ENCODE assay signal across 1 cellular context in genomic region chr1:2543543-2544092, GRCh38.
A peak's percentile ranks its signal among the peaks of the same experiment; 100 is the strongest.
TF ChIP-seq lines count a peak whose summit lies in the region.

No MANE protein-coding gene starts in this region.

TF ChIP-seq in HepG2, 621 proteins besides CTCF, POLR2A, EP300 and RAD21 (continued from another document and continues in another):
- TF ChIP-seq, protein P1, sequence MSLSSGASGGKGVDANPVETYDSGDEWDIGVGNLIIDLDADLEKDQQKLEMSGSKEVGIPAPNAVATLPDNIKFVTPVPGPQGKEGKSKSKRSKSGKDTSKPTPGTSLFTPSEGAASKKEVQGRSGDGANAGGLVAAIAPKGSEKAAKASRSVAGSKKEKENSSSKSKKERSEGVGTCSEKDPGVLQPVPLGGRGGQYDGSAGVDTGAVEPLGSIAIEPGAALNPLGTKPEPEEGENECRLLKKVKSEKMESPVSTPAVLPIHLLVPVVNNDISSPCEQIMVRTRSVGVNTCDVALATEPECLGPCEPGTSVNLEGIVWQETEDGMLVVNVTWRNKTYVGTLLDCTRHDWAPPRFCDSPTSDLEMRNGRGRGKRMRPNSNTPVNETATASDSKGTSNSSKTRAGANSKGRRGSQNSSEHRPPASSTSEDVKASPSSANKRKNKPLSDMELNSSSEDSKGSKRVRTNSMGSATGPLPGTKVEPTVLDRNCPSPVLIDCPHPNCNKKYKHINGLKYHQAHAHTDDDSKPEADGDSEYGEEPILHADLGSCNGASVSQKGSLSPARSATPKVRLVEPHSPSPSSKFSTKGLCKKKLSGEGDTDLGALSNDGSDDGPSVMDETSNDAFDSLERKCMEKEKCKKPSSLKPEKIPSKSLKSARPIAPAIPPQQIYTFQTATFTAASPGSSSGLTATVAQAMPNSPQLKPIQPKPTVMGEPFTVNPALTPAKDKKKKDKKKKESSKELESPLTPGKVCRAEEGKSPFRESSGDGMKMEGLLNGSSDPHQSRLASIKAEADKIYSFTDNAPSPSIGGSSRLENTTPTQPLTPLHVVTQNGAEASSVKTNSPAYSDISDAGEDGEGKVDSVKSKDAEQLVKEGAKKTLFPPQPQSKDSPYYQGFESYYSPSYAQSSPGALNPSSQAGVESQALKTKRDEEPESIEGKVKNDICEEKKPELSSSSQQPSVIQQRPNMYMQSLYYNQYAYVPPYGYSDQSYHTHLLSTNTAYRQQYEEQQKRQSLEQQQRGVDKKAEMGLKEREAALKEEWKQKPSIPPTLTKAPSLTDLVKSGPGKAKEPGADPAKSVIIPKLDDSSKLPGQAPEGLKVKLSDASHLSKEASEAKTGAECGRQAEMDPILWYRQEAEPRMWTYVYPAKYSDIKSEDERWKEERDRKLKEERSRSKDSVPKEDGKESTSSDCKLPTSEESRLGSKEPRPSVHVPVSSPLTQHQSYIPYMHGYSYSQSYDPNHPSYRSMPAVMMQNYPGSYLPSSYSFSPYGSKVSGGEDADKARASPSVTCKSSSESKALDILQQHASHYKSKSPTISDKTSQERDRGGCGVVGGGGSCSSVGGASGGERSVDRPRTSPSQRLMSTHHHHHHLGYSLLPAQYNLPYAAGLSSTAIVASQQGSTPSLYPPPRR (CRISPR knock-in tag; IDR thresholded peaks at IDR 0.05; ENCODE audit: borderline replicate concordance): 0 out of 2 replicates have a peak, but pooled peaks have one; percentile 32
- TF ChIP-seq CSRNP1 (CRISPR knock-in tag; IDR thresholded peaks at IDR 0.05): no peak
- peak; percentile 45; the same call in 1 of the 2 replicates for TF ChIP-seq MYC (CRISPR knock-in tag; IDR thresholded peaks at IDR 0.05; ENCODE audit: borderline replicate concordance)
- 0 out of 2 replicates have a peak, but pooled peaks have one; percentile 38 for TF ChIP-seq PHF21A (CRISPR knock-in tag; IDR thresholded peaks at IDR 0.05)
- TF ChIP-seq GZF1 (CRISPR knock-in tag; IDR thresholded peaks at IDR 0.05): no peak
- peak; percentile 47; the same call in 1 of the 2 replicates for TF ChIP-seq HNRNPL (IDR thresholded peaks at IDR 0.05; ENCODE audit: low read depth, low read length)
- no peak for TF ChIP-seq ZBTB38 (CRISPR knock-in tag; IDR thresholded peaks at IDR 0.05)
- TF ChIP-seq HNF4A (CRISPR knock-in tag; IDR thresholded peaks at IDR 0.05): no peak
- no peak for TF ChIP-seq CBX1 (IDR thresholded peaks at IDR 0.05; ENCODE audit: low read depth)
- TF ChIP-seq, protein P2, sequence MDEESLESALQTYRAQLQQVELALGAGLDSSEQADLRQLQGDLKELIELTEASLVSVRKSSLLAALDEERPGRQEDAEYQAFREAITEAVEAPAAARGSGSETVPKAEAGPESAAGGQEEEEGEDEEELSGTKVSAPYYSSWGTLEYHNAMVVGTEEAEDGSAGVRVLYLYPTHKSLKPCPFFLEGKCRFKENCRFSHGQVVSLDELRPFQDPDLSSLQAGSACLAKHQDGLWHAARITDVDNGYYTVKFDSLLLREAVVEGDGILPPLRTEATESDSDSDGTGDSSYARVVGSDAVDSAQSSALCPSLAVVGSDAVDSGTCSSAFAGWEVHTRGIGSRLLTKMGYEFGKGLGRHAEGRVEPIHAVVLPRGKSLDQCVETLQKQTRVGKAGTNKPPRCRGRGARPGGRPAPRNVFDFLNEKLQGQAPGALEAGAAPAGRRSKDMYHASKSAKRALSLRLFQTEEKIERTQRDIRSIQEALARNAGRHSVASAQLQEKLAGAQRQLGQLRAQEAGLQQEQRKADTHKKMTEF (CRISPR knock-in tag; IDR thresholded peaks at IDR 0.05): 0 out of 2 replicates have a peak, but pooled peaks have one; percentile 16
- 0 out of 2 replicates have a peak, but pooled peaks have one; percentile 9 for TF ChIP-seq FOSL2 (CRISPR knock-in tag; IDR thresholded peaks at IDR 0.05)
- no peak for TF ChIP-seq ZSCAN29 (CRISPR knock-in tag; conservative IDR thresholded peaks at IDR 0.05)
- TF ChIP-seq SRSF1 (optimal IDR thresholded peaks at IDR 0.05; ENCODE audit: low read depth, low read length): peak; percentile 52
- no peak for TF ChIP-seq ZNF234 (CRISPR knock-in tag; conservative IDR thresholded peaks at IDR 0.05)
- TF ChIP-seq ATF5 (CRISPR knock-in tag; IDR thresholded peaks at IDR 0.05; ENCODE audit: low read depth): no peak
- TF ChIP-seq GLI4 (CRISPR knock-in tag; IDR thresholded peaks at IDR 0.05; ENCODE audit: borderline replicate concordance): no peak
- TF ChIP-seq, protein P3, sequence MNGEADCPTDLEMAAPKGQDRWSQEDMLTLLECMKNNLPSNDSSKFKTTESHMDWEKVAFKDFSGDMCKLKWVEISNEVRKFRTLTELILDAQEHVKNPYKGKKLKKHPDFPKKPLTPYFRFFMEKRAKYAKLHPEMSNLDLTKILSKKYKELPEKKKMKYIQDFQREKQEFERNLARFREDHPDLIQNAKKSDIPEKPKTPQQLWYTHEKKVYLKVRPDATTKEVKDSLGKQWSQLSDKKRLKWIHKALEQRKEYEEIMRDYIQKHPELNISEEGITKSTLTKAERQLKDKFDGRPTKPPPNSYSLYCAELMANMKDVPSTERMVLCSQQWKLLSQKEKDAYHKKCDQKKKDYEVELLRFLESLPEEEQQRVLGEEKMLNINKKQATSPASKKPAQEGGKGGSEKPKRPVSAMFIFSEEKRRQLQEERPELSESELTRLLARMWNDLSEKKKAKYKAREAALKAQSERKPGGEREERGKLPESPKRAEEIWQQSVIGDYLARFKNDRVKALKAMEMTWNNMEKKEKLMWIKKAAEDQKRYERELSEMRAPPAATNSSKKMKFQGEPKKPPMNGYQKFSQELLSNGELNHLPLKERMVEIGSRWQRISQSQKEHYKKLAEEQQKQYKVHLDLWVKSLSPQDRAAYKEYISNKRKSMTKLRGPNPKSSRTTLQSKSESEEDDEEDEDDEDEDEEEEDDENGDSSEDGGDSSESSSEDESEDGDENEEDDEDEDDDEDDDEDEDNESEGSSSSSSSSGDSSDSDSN (CRISPR knock-in tag; IDR thresholded peaks at IDR 0.05): peak; percentile 17; the same call in 1 of the 2 replicates
- TF ChIP-seq HIC2 (CRISPR knock-in tag; IDR thresholded peaks at IDR 0.05; ENCODE audit: low read depth): peak; percentile 49; the same call in 1 of the 2 replicates
- 0 out of 2 replicates have a peak, but pooled peaks have one; percentile 28 for TF ChIP-seq ZNF747 (CRISPR knock-in tag; IDR thresholded peaks at IDR 0.05; ENCODE audit: borderline replicate concordance)
- 0 out of 2 replicates have a peak, but pooled peaks have one; percentile 37 for TF ChIP-seq ARNTL (CRISPR knock-in tag; IDR thresholded peaks at IDR 0.05)
- TF ChIP-seq, protein P4, sequence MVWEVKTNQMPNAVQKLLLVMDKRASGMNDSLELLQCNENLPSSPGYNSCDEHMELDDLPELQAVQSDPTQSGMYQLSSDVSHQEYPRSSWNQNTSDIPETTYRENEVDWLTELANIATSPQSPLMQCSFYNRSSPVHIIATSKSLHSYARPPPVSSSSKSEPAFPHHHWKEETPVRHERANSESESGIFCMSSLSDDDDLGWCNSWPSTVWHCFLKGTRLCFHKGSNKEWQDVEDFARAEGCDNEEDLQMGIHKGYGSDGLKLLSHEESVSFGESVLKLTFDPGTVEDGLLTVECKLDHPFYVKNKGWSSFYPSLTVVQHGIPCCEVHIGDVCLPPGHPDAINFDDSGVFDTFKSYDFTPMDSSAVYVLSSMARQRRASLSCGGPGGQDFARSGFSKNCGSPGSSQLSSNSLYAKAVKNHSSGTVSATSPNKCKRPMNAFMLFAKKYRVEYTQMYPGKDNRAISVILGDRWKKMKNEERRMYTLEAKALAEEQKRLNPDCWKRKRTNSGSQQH (CRISPR knock-in tag; IDR thresholded peaks at IDR 0.05; ENCODE audit: low read depth): no peak
- TF ChIP-seq ZNF253 (CRISPR knock-in tag; IDR thresholded peaks at IDR 0.05; ENCODE audit: borderline replicate concordance): no peak
- TF ChIP-seq ISX (CRISPR knock-in tag; conservative IDR thresholded peaks at IDR 0.05): no peak
- TF ChIP-seq DMAP1 (CRISPR knock-in tag; IDR thresholded peaks at IDR 0.05): 0 out of 2 replicates have a peak, but pooled peaks have one; percentile 11
- peak; percentile 78 for TF ChIP-seq ZNF543 (CRISPR knock-in tag; IDR thresholded peaks at IDR 0.05)
- TF ChIP-seq NR3C1 (CRISPR knock-in tag; IDR thresholded peaks at IDR 0.05): no peak
- no peak for TF ChIP-seq ZNF350 (CRISPR knock-in tag; IDR thresholded peaks at IDR 0.05; ENCODE audit: borderline replicate concordance, low read depth)
- TF ChIP-seq ZNF230 (CRISPR knock-in tag; IDR thresholded peaks at IDR 0.05): 0 out of 2 replicates have a peak, but pooled peaks have one; percentile 32
- TF ChIP-seq ZNF691 (CRISPR knock-in tag; IDR thresholded peaks at IDR 0.05; ENCODE audit: borderline replicate concordance, low read depth): 0 out of 2 replicates have a peak, but pooled peaks have one; percentile 69
- TF ChIP-seq ZNF205 (CRISPR knock-in tag; IDR thresholded peaks at IDR 0.05): no peak
- TF ChIP-seq HDAC1 (CRISPR knock-in tag; IDR thresholded peaks at IDR 0.05): 0 out of 2 replicates have a peak, but pooled peaks have one; percentile 21
- TF ChIP-seq SAP130 (CRISPR knock-in tag; IDR thresholded peaks at IDR 0.05; ENCODE audit: low read depth): peak; percentile 32; the same call in 1 of the 2 replicates
- TF ChIP-seq ZNF281 (CRISPR knock-in tag; IDR thresholded peaks at IDR 0.05; ENCODE audit: borderline replicate concordance): peak; percentile 87
- TF ChIP-seq, protein P5, sequence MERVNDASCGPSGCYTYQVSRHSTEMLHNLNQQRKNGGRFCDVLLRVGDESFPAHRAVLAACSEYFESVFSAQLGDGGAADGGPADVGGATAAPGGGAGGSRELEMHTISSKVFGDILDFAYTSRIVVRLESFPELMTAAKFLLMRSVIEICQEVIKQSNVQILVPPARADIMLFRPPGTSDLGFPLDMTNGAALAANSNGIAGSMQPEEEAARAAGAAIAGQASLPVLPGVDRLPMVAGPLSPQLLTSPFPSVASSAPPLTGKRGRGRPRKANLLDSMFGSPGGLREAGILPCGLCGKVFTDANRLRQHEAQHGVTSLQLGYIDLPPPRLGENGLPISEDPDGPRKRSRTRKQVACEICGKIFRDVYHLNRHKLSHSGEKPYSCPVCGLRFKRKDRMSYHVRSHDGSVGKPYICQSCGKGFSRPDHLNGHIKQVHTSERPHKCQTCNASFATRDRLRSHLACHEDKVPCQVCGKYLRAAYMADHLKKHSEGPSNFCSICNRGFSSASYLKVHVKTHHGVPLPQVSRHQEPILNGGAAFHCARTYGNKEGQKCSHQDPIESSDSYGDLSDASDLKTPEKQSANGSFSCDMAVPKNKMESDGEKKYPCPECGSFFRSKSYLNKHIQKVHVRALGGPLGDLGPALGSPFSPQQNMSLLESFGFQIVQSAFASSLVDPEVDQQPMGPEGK (CRISPR knock-in tag; IDR thresholded peaks at IDR 0.05): peak; percentile 54; the same call in 1 of the 2 replicates
- TF ChIP-seq POLR2AphosphoS2 (IDR thresholded peaks at IDR 0.05; ENCODE audit: low read depth, low read length): no peak
- TF ChIP-seq ZBTB7A (CRISPR knock-in tag; IDR thresholded peaks at IDR 0.05): peak; percentile 17; the same call in 1 of the 2 replicates
- TF ChIP-seq MEIS1 (CRISPR knock-in tag; IDR thresholded peaks at IDR 0.05; ENCODE audit: borderline replicate concordance): 0 out of 2 replicates have a peak, but pooled peaks have one; percentile 22
- no peak for TF ChIP-seq ZFAT (CRISPR knock-in tag; conservative IDR thresholded peaks at IDR 0.05)
